Comparison of ENCODE assay signal across 19 cellular contexts in genomic region chr3:132561003-132561402, GRCh38. TPM values are rescaled to one million over a fixed set of nuclear protein-coding genes. Genes with fewer than 3 reads are reported as not detected.
"Had no signal": no experiment of that assay in that cellular context is flagged by ENCODE, and none has a peak within 500 bp of the region (broad histone marks: within the 10 kb centered on the region; RNA-seq: fewer than 3 reads in every experiment).

No MANE protein-coding gene starts in this region.

- H3K36me3 ChIP-seq: upper lobe of right lung had no signal

- H3K4me3 ChIP-seq: esophagus squamous epithelium, heart right ventricle, smooth muscle cell, upper lobe of right lung had no signal

- H3K4me3 Mint-ChIP-seq: activated CD4-positive, alpha-beta T cell treated with anti-CD3 and anti-CD28 coated beads, Interleukin-2, amount 10 ng/mL, durations not matched to agents 24 days and 14 days; activated CD8-positive, alpha-beta T cell treated with anti-CD3 and anti-CD28 coated beads for 36 hours; activated naive CD4-positive, alpha-beta T cell treated with anti-CD3 and anti-CD28 coated beads for 36 hours; brain; effector memory CD8-positive, alpha-beta T cell; natural killer cell treated with Interleukin-12 subunit alpha and Interleukin-12 subunit beta and Interleukin-15 and Interleukin-18, amount 100 ng/mL, for 72 hours; stimulated activated memory B cell treated with anti-CD40 and anti-IgM and Interleukin-4, amounts not matched to agents 10 μg/mL and 1 μg/mL and 100 μg/mL, for 72 hours had no signal

- H3K9ac ChIP-seq: parathyroid adenoma had no signal

- H3K4me2 ChIP-seq: smooth muscle cell had no signal

- H3K27me3 ChIP-seq: esophagus squamous epithelium, heart right ventricle, upper lobe of right lung had no signal

- H2AFZ ChIP-seq: parathyroid adenoma had no signal

- ATAC-seq: activated CD8-positive, alpha-beta T cell treated with anti-CD3 and anti-CD28 coated beads for 36 hours; effector memory CD8-positive, alpha-beta T cell; heart right ventricle; left cardiac atrium; natural killer cell treated with Interleukin-12 subunit alpha and Interleukin-12 subunit beta and Interleukin-15 and Interleukin-18, amount 100 ng/mL, for 72 hours; sciatic nerve; stimulated activated memory B cell treated with anti-CD40 and anti-IgM and Interleukin-4, amounts not matched to agents 10 μg/mL and 1 μg/mL and 100 μg/mL, for 72 hours; upper lobe of right lung had no signal

- H3K4me1 Mint-ChIP-seq: activated CD4-positive, alpha-beta T cell treated with anti-CD3 and anti-CD28 coated beads, Interleukin-2, amount 10 ng/mL, durations not matched to agents 24 days and 14 days; brain had no signal

- H3K79me2 ChIP-seq: parathyroid adenoma had no signal

- H3K27me3 Mint-ChIP-seq: activated CD4-positive, alpha-beta T cell treated with anti-CD3 and anti-CD28 coated beads, Interleukin-2, amount 10 ng/mL, durations not matched to agents 24 days and 14 days; activated CD8-positive, alpha-beta T cell treated with anti-CD3 and anti-CD28 coated beads for 36 hours; brain; effector memory CD8-positive, alpha-beta T cell; natural killer cell treated with Interleukin-12 subunit alpha and Interleukin-12 subunit beta and Interleukin-15 and Interleukin-18, amount 100 ng/mL, for 72 hours; stimulated activated memory B cell treated with anti-CD40 and anti-IgM and Interleukin-4, amounts not matched to agents 10 μg/mL and 1 μg/mL and 100 μg/mL, for 72 hours had no signal

- DNase-seq: activated CD4-positive, alpha-beta T cell treated with anti-CD3 and anti-CD28 coated beads, Interleukin-2, amount 10 ng/mL, durations not matched to agents 24 days and 14 days; activated CD4-positive, CD25-positive, alpha-beta regulatory T cell; activated CD8-positive, alpha-beta T cell treated with anti-CD3 and anti-CD28 coated beads for 36 hours; activated naive CD4-positive, alpha-beta T cell treated with anti-CD3 and anti-CD28 coated beads for 36 hours; activated T-cell treated with anti-CD3 and anti-CD28 coated beads, Interleukin-2, amount 50 U/mL, for 1 hour; caudate nucleus; effector memory CD8-positive, alpha-beta T cell; esophagus squamous epithelium; heart right ventricle; left cardiac atrium; mesenchymal stem cell; stimulated activated CD4-positive, alpha-beta T cell treated with anti-CD3 and anti-CD28 coated beads, Interleukin-4, amount 100 ng/mL, for 4 hours; upper lobe of right lung had no signal

- H3K36me3 Mint-ChIP-seq: natural killer cell treated with Interleukin-12 subunit alpha and Interleukin-12 subunit beta and Interleukin-15 and Interleukin-18, amount 100 ng/mL, for 72 hours had no signal

- H3K4me1 ChIP-seq: parathyroid adenoma, upper lobe of right lung had no signal

- H3K27ac ChIP-seq: esophagus squamous epithelium, heart right ventricle, parathyroid adenoma, upper lobe of right lung had no signal

- H3K27ac Mint-ChIP-seq: activated CD4-positive, alpha-beta T cell treated with anti-CD3 and anti-CD28 coated beads, Interleukin-2, amount 10 ng/mL, durations not matched to agents 24 days and 14 days; activated CD8-positive, alpha-beta T cell treated with anti-CD3 and anti-CD28 coated beads for 36 hours; activated naive CD4-positive, alpha-beta T cell treated with anti-CD3 and anti-CD28 coated beads for 36 hours; brain; effector memory CD8-positive, alpha-beta T cell; natural killer cell treated with Interleukin-12 subunit alpha and Interleukin-12 subunit beta and Interleukin-15 and Interleukin-18, amount 100 ng/mL, for 72 hours; stimulated activated memory B cell treated with anti-CD40 and anti-IgM and Interleukin-4, amounts not matched to agents 10 μg/mL and 1 μg/mL and 100 μg/mL, for 72 hours had no signal

- H3K9me3 Mint-ChIP-seq: activated CD4-positive, alpha-beta T cell treated with anti-CD3 and anti-CD28 coated beads, Interleukin-2, amount 10 ng/mL, durations not matched to agents 24 days and 14 days; activated CD8-positive, alpha-beta T cell treated with anti-CD3 and anti-CD28 coated beads for 36 hours; effector memory CD8-positive, alpha-beta T cell; natural killer cell treated with Interleukin-12 subunit alpha and Interleukin-12 subunit beta and Interleukin-15 and Interleukin-18, amount 100 ng/mL, for 72 hours; stimulated activated memory B cell treated with anti-CD40 and anti-IgM and Interleukin-4, amounts not matched to agents 10 μg/mL and 1 μg/mL and 100 μg/mL, for 72 hours had no signal

- H3K9me3 ChIP-seq: esophagus squamous epithelium, heart right ventricle, upper lobe of right lung had no signal

RNA-seq across cellular contexts. Expression of gene ACKR4, which starts 36.1 kb away (rescaled TPM):
- total RNA-seq: activated CD8-positive, alpha-beta T cell treated with anti-CD3 and anti-CD28 coated beads for 36 hours; activated naive CD4-positive, alpha-beta T cell treated with anti-CD3 and anti-CD28 coated beads for 36 hours; natural killer cell treated with Interleukin-12 subunit alpha and Interleukin-12 subunit beta and Interleukin-15 and Interleukin-18, amount 100 ng/mL, for 72 hours; smooth muscle cell had no signal
